Comparison of ENCODE assay signal across 24 cellular contexts in the genomic region with DNA sequence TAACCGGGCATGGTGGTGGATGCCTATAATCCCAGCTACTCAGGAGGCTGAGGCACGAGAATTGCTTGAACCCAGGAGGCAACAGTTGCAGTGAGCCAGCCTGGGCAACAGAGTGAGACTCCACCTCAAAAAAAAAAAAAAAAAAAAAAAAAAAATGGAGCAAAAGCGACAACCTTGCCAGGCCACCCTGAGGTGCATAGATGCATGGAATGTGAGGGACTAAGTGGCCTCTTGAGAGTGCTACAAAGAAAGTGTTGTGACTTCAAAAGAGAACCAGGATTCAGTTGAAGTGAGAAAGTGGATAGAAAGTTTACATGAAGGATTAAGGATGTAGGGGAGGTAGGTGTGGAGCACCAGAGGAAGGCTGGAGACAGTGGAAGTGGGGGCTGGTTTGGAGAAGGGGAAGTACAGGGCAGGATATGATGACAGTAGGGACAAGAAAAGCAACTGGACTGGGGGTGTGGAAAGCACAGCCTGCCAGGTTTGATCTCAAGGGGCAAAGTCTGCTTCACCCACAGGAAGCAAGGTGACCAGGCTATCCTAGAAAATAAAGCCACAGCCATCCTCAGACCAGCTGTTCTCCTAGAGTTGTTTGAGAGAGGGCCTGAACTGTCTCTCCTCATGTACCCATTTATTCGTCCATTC. TPM values are rescaled to one million over a fixed set of nuclear protein-coding genes. Genes with fewer than 3 reads are reported as not detected.
DNase-seq lines count a peak whose midpoint lies in the region; ATAC-seq and TF ChIP-seq lines count a peak whose summit lies in the region.
"Had no signal": no experiment of that assay in that cellular context is flagged by ENCODE, and none has a peak within 500 bp of the region (broad histone marks: within the 10 kb centered on the region; RNA-seq: fewer than 3 reads in every experiment).

No MANE protein-coding gene starts in this region.

- WGBS in transverse colon (ENCODE audit: low coverage in 1 of 2), 2 donors = 71 to 81% methylated on average over 1 to 4 of the region's 4 CpGs

- H3K36me3 Mint-ChIP-seq in memory B cell = peaks cover 15% of the 10 kb centered on the region
- peaks cover 3% of the 10 kb centered on the region for H3K36me3 Mint-ChIP-seq in T-helper 17 cell (ENCODE audit: low read depth)

- no peaks in the 10 kb centered on the region for H3K9me3 Mint-ChIP-seq in memory B cell
- H3K9me3 Mint-ChIP-seq: effector memory CD8-positive, alpha-beta T cell; HFFc6; neural crest cell had no signal

- in situ Hi-C loops in transverse colon (cut with MboI; ENCODE audit: low pct_ligation_motif_present in 1 of 4, low pct_unique_long_range_greater_than_20kb in 1 of 4, low sequenced_read_pairs in 3 of 4) = loop anchor here in 1 of 4 donors (10.0 to 25.0 kb wide), 2 partner anchors 95 to 362 kb away; partner anchors contain the start of gene RBMXL2

- ATAC-seq in memory B cell (ENCODE audit: low read depth) (no peak), T-helper 17 cell (no peak)
- ATAC-seq: A549; effector memory CD8-positive, alpha-beta T cell; gastroesophageal sphincter had no signal

- no peaks in the 10 kb centered on the region for H3K4me1 ChIP-seq in transverse colon
- H3K4me1 ChIP-seq: A549, esophagus muscularis mucosa, gastroesophageal sphincter had no signal

- H3K36me3 ChIP-seq in transverse colon = no peaks in the 10 kb centered on the region
- H3K36me3 ChIP-seq: esophagus muscularis mucosa, gastroesophageal sphincter had no signal

- TF ChIP-seq POLR2A in transverse colon (IDR thresholded peaks at IDR 0.05) = no peak

- H3K27me3 ChIP-seq in transverse colon = no peaks in the 10 kb centered on the region
- H3K27me3 ChIP-seq: esophagus muscularis mucosa had no signal

- H3K27ac Mint-ChIP-seq in memory B cell (peak overlapping the region; percentile 8), T-helper 17 cell (no peak overlapping the region)
- H3K27ac Mint-ChIP-seq: HFFc6 had no signal

- DNase-seq in NOMO-1 (lab: John Stamatoyannopoulos, UW; ENCODE audit: unreplicated experiment in 2 of 2) = peak; percentile 12 to 24
- no peak for DNase-seq in NOMO-1 treated with dmso at 0.1 percent for 144 hours (lab: John Stamatoyannopoulos, UW; ENCODE audit: unreplicated experiment)
- DNase-seq in SKM-1 (lab: John Stamatoyannopoulos, UW; ENCODE audit: unreplicated experiment) = peak; percentile 18
- DNase-seq in memory B cell (ENCODE audit: low spot score in 2 of 2) = no peak
- peak; percentile 13 for DNase-seq in transverse colon
- no peak for DNase-seq in cortex of kidney (lab: John Stamatoyannopoulos, UW)
- no peak for DNase-seq in T-helper 17 cell
- DNase-seq in NCI-H2196 treated with DMSO at 0.1 percent for 48 hours (lab: John Stamatoyannopoulos, UW; ENCODE audit: unreplicated experiment) = no peak
- DNase-seq: activated CD4-positive, alpha-beta T cell treated with anti-CD3 and anti-CD28 coated beads, Interleukin-2, amount 50 U/mL, for 1 hour; C1 segment of cervical spinal cord; effector memory CD8-positive, alpha-beta T cell; HFFc6; IMR-90; MM.1S; NCI-H187 treated with DMSO at 0.1 percent for 48 hours; NCI-H510A; stimulated activated CD4-positive, alpha-beta T cell treated with anti-CD3 and anti-CD28 coated beads, Interleukin-12 subunit alpha, Interleukin-12 subunit beta, amount 100 ng/mL, for 4 hours had no signal

- TF ChIP-seq EP300 in transverse colon (IDR thresholded peaks at IDR 0.05; ENCODE audit: low read depth) = no peak

- H3K4me3 Mint-ChIP-seq in memory B cell (no peak overlapping the region), T-helper 17 cell (no peak overlapping the region)
- H3K4me3 Mint-ChIP-seq: effector memory CD8-positive, alpha-beta T cell; HFFc6; neural crest cell had no signal

- TF ChIP-seq CTCF in transverse colon (IDR thresholded peaks at IDR 0.05) = no peak

- H3K27me3 Mint-ChIP-seq in memory B cell = no peaks in the 10 kb centered on the region
- peaks cover 14% of the 10 kb centered on the region for H3K27me3 Mint-ChIP-seq in T-helper 17 cell

- H3K4me1 Mint-ChIP-seq in memory B cell (peaks cover 5% of the 10 kb centered on the region), T-helper 17 cell (peaks cover 2% of the 10 kb centered on the region)

- no peak overlapping the region for H3K4me3 ChIP-seq in transverse colon
- H3K4me3 ChIP-seq: A549, esophagus muscularis mucosa, gastroesophageal sphincter had no signal

- H3K9me3 ChIP-seq in transverse colon (no peaks in the 10 kb centered on the region), T-helper 17 cell (ENCODE audit: control insufficient read depth, low read length, poor library complexity, severe bottlenecking) (no peaks in the 10 kb centered on the region)
- H3K9me3 ChIP-seq: A549, esophagus muscularis mucosa, gastroesophageal sphincter had no signal

- intact Hi-C loops in transverse colon (cut with DNase I; ENCODE audit: low total_unique reads) = no loop called here

- no peak overlapping the region for H3K27ac ChIP-seq in transverse colon
- H3K27ac ChIP-seq: A549, esophagus muscularis mucosa, gastroesophageal sphincter had no signal

RNA-seq across cellular contexts. Expression of gene OLFML1, which starts 36.0 kb away (rescaled TPM):
- total RNA-seq in transverse colon (1 to 10 TPM in 2 of 4 donors, under 1 TPM in 1, not detected in 1; 0.20 to 4.8 (median 2.6) TPM), T-helper 17 cell (not detected)
- total RNA-seq: kidney epithelial cell; pulmonary artery endothelial cell; T-helper 1 cell treated with Interleukin-12 subunit alpha and Interleukin-12 subunit beta and Interleukin-4 antibody, amounts not matched to agents 30 ng/mL and 1 ng/mL, for 36 hours had no signal

Comparison
In these comparisons a context has a peak if more than half of its experiments do, and no peak if none do; other contexts are left out.
1. DNase-seq: peak in NOMO-1 (2 of 2), SKM-1 (single experiment) and transverse colon (single experiment); none in NOMO-1 treated with dmso at 0.1 percent for 144 hours (single experiment), memory B cell (0 of 2), cortex of kidney (single experiment), T-helper 17 cell (0 of 3) and NCI-H2196 treated with DMSO at 0.1 percent for 48 hours (single experiment).